In the genomic region with DNA sequence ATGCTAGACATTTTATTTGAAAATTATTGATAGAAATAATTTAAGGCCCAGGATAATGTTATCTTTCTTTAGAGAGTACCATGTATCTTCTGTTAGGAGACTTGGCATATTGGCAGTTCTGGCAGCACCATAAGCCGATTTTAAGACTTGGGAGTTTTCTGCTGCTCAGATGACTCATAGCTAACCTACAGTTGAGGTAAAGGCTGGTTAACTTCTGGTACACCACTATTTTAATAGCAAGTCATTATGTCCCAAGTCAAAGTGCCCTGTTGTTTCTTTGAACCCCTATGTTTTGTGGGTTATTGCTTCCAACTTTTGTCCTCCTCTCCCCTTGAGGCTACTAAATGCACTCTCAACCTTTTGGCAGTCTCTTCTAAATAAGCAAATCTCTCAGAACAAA, we compare ENCODE assay signal across 25 cellular contexts. TPM values are rescaled to one million over a fixed set of nuclear protein-coding genes. Genes with fewer than 3 reads are reported as not detected.
DNase-seq lines count a peak whose midpoint lies in the region; ATAC-seq, FAIRE-seq and TF ChIP-seq lines count a peak whose summit lies in the region.
"Had no signal": no experiment of that assay in that cellular context is flagged by ENCODE, and none has a peak within 500 bp of the region (broad histone marks: within the 10 kb centered on the region; RNA-seq: fewer than 3 reads in every experiment).

No MANE protein-coding gene starts in this region.

- CTCF ChIA-PET in MCF 10A (lab: Yijun Ruan, JAX): no interaction called here

- H3K4me3 Mint-ChIP-seq in MCF 10A (ENCODE audit: unreplicated experiment): no peak overlapping the region
- H3K4me3 Mint-ChIP-seq: central memory CD8-positive, alpha-beta T cell; H9; T-helper 1 cell treated with Interleukin-12 subunit alpha and Interleukin-12 subunit beta and Interleukin-4 antibody, amounts not matched to agents 30 μg/mL and 1 μg/mL, for 36 hours had no signal

- no peak overlapping the region for H3K27ac ChIP-seq in breast epithelium
- H3K27ac ChIP-seq: left lung, upper lobe of right lung, VCaP had no signal

- no peaks in the 10 kb centered on the region for H3K9me3 ChIP-seq in breast epithelium
- H3K9me3 ChIP-seq: left lung, upper lobe of right lung had no signal

- peaks cover 5% of the 10 kb centered on the region for H3K36me3 Mint-ChIP-seq in MCF 10A (ENCODE audit: insufficient read depth, unreplicated experiment)

- TF ChIP-seq CTCF in MCF 10A (IDR thresholded peaks at IDR 0.05; ENCODE audit: unreplicated experiment): no peak
- no peak for TF ChIP-seq CTCF in breast epithelium (IDR thresholded peaks at IDR 0.05)

- H3K4me3 ChIP-seq in breast epithelium: no peak overlapping the region
- H3K4me3 ChIP-seq: left lung, upper lobe of right lung had no signal

- TF ChIP-seq POLR2A in breast epithelium (IDR thresholded peaks at IDR 0.05): no peak

- BruUV-seq in MCF 10A (replicated peaks; lab: Mats Ljungman, UMichigan): no TSS peak

- intact Hi-C loops in MCF 10A (cut with micrococcal nuclease): no loop called here
- intact Hi-C loops in breast epithelium (cut with DNase I; ENCODE audit: low total_unique reads): no loop called here

- no peaks in the 10 kb centered on the region for H3K4me1 Mint-ChIP-seq in MCF 10A (ENCODE audit: insufficient read depth, unreplicated experiment)
- H3K4me1 Mint-ChIP-seq: central memory CD8-positive, alpha-beta T cell had no signal

- peak; percentile 77 for ATAC-seq in HG02870 (IDR thresholded peaks at IDR 0.05; ENCODE audit: unreplicated experiment)
- ATAC-seq: left lung, PC-3, upper lobe of right lung had no signal

- FAIRE-seq in RCC 7860 (lab: Jason Lieb, UNC): peak; percentile 57
- FAIRE-seq: D721Med had no signal

- peaks cover 4% of the 10 kb centered on the region for H3K36me3 ChIP-seq in breast epithelium
- H3K36me3 ChIP-seq: left lung, upper lobe of right lung had no signal

- DNase-seq in MCF 10A (ENCODE audit: unreplicated experiment) (peak; percentile 18), breast epithelium (ENCODE audit: low spot score in 2 of 2) (no peak), RCC 7860 (ENCODE audit: low spot score) (no peak), DMS79 treated with DMSO at 0.1 percent for 48 hours (lab: John Stamatoyannopoulos, UW) (no peak), inferior parietal cortex (ENCODE audit: extremely low spot score) (no peak), NCI-H187 treated with DMSO at 0.1 percent for 48 hours (lab: John Stamatoyannopoulos, UW) (no peak), NCI-H345 treated with DMSO at 0.1 percent for 48 hours (lab: John Stamatoyannopoulos, UW; ENCODE audit: unreplicated experiment) (no peak)
- DNase-seq: 8988T; activated naive CD4-positive, alpha-beta T cell; activated T-cell treated with anti-CD3 and anti-CD28 coated beads for 4 hours; amygdala; erythroblast; H9; left lung; NCI-H1436; NCI-H2171 treated with DMSO at 0.1 percent for 48 hours; NCI-H748 treated with DMSO at 0.1 percent for 48 hours; PC-3; stimulated activated CD4-positive, alpha-beta T cell treated with anti-CD3 and anti-CD28 coated beads, Interleukin-4, amount 100 ng/mL, for 4 hours; upper lobe of right lung had no signal

- no peaks in the 10 kb centered on the region for H3K9me3 Mint-ChIP-seq in MCF 10A (ENCODE audit: unreplicated experiment)
- H3K9me3 Mint-ChIP-seq: central memory CD8-positive, alpha-beta T cell; T-helper 1 cell treated with Interleukin-12 subunit alpha and Interleukin-12 subunit beta and Interleukin-4 antibody, amounts not matched to agents 30 μg/mL and 1 μg/mL, for 36 hours had no signal

- H3K4me1 ChIP-seq in breast epithelium: no peaks in the 10 kb centered on the region
- H3K4me1 ChIP-seq: left lung, upper lobe of right lung had no signal

- H3K27ac Mint-ChIP-seq in MCF 10A (ENCODE audit: low read depth, unreplicated experiment): no peak overlapping the region
- H3K27ac Mint-ChIP-seq: H9; T-helper 1 cell treated with Interleukin-12 subunit alpha and Interleukin-12 subunit beta and Interleukin-4 antibody, amounts not matched to agents 30 μg/mL and 1 μg/mL, for 36 hours had no signal

- H3K27me3 Mint-ChIP-seq in MCF 10A (ENCODE audit: insufficient read depth, unreplicated experiment): peaks cover 59% of the 10 kb centered on the region

- no peaks in the 10 kb centered on the region for H3K27me3 ChIP-seq in breast epithelium
- H3K27me3 ChIP-seq: left lung had no signal

- POLR2A ChIA-PET in MCF 10A (lab: Yijun Ruan, JAX): no interaction called here

RNA-seq across cellular contexts. Expression of a gene that starts 25.2 kb away (rescaled TPM):
- total RNA-seq in MCF 10A (2022) (not detected in 2 replicates), breast epithelium (10 to 100 TPM in 1 of 3 donors, 1 to 10 TPM in 1, under 1 TPM in 1; 0.16 to 11.4 (median 2.9) TPM)
- total RNA-seq: PC-3 had no signal
